Comparison of ENCODE assay signal across 28 cellular contexts in genomic region chr7:6049780-6050179, GRCh38. TPM values are rescaled to one million over a fixed set of nuclear protein-coding genes. Genes with fewer than 3 reads are reported as not detected.
"Had no signal": no experiment of that assay in that cellular context is flagged by ENCODE, and none has a peak within 500 bp of the region (broad histone marks: within the 10 kb centered on the region; RNA-seq: fewer than 3 reads in every experiment).

No MANE protein-coding gene starts in this region.

- H2AFZ ChIP-seq: neural progenitor cell, parathyroid adenoma had no signal

- DNase-seq: glutamatergic neuron; hypothalamus; immature natural killer cell; mesendoderm; naive B cell; natural killer cell; nephron progenitor cell; occipital lobe; psoas muscle; sigmoid colon; small intestine; stimulated activated CD4-positive, alpha-beta T cell treated with anti-CD3 and anti-CD28 coated beads, Interleukin-4, amount 100 ng/mL, for 24 hours; stimulated activated naive CD4-positive, alpha-beta T cell; tibial artery; trophoblast cell; upper lobe of right lung had no signal

- H3K27ac ChIP-seq: neural progenitor cell, neutrophil, parathyroid adenoma, psoas muscle, sigmoid colon, spleen, suprapubic skin, thoracic aorta, tibial artery, upper lobe of right lung had no signal

- H3K4me3 ChIP-seq: lung, neural progenitor cell, psoas muscle, sigmoid colon, spleen, suprapubic skin, thoracic aorta, tibial artery, upper lobe of right lung had no signal

- H3K4me1 ChIP-seq: neural progenitor cell, parathyroid adenoma, psoas muscle, spleen, suprapubic skin, tibial artery, upper lobe of right lung had no signal

- H3K9me3 ChIP-seq: neutrophil, psoas muscle, sigmoid colon, spleen, suprapubic skin, thoracic aorta, tibial artery, upper lobe of right lung had no signal

- ATAC-seq: natural killer cell; psoas muscle; stimulated activated effector memory CD8-positive, alpha-beta T cell treated with anti-CD3 and anti-CD28 coated beads, Interleukin-12 subunit alpha, Interleukin-12 subunit beta, amount 100 ng/mL, for 72 hours; upper lobe of right lung had no signal

- H3K27me3 ChIP-seq: neural progenitor cell, neutrophil, sigmoid colon, spleen, suprapubic skin, tibial artery, upper lobe of right lung had no signal

- H3K4me2 ChIP-seq: neural progenitor cell had no signal

RNA-seq across cellular contexts. Expression of gene ANKRD61, which starts 18.6 kb away (rescaled TPM):
- total RNA-seq: liver, lung, mesothelial cell of epicardium, mononuclear cell, natural killer cell, osteocyte, sigmoid colon, suprapubic skin, thoracic aorta, upper lobe of right lung had no signal
- polyA plus RNA-seq: sigmoid colon had no signal
